In the genomic region with DNA sequence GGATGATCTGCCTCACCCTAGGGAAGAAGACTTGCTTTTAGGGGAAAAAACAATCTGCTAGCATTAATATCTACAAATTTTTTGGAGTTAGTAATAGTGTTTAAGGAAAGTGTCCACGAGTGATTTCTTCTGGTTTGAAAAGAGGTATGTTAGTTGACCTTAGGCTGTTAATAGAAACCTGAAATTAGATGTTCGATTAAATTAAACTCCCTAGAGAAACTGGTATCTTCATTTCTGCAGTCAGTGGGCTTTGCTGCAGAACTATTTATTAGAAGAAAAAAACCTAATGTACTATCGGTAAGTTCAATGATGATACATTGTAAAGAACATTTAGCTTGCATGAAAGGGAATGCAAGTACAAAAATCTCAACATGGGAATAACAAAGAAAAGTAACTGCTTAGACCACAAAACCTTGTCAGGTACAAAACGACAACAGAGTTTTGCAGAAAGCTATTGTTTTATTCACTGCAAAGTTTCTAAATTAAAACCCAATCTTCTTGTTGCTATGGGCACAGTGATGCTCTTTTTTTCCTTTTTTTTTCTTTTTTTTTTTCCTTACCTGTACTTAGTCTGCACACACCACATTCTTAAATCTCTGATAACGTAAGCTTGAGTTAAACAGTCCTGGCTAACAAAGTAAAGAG, we compare ENCODE assay signal across 8 cellular contexts. TPM values are rescaled to one million over a fixed set of nuclear protein-coding genes. Genes with fewer than 3 reads are reported as not detected.
DNase-seq lines count a peak whose midpoint lies in the region; ATAC-seq and TF ChIP-seq lines count a peak whose summit lies in the region.

No MANE protein-coding gene starts in this region.

- intact Hi-C loops in left ventricle myocardium inferior (cut with micrococcal nuclease) = no loop called here
- intact Hi-C loops in Right ventricle myocardium superior (cut with DNase I) = no loop called here

- no peak for TF ChIP-seq CTCF in left ventricle myocardium inferior (IDR thresholded peaks at IDR 0.05; ENCODE audit: borderline replicate concordance)

- ATAC-seq in Right ventricle myocardium superior (ENCODE audit: poor library complexity) (no peak), HG02588 (IDR thresholded peaks at IDR 0.05; ENCODE audit: unreplicated experiment) (no peak)

- no peaks in the 10 kb centered on the region for H3K9me3 ChIP-seq in left ventricle myocardium inferior (replicated peaks)
- H3K9me3 ChIP-seq in muscle layer of colon (ENCODE audit: low read length) = no peaks in the 10 kb centered on the region

- DNase-seq in left ventricle myocardium inferior = no peak
- DNase-seq in Right ventricle myocardium superior = no peak
- peak; percentile 23 for DNase-seq in cerebellar cortex (ENCODE audit: low spot score)
- DNase-seq in cortex of kidney (lab: John Stamatoyannopoulos, UW) = no peak
- DNase-seq in NCI-H510A (lab: John Stamatoyannopoulos, UW) = no peak
- no peak for DNase-seq in nucleus accumbens (lab: John Stamatoyannopoulos, UW)

- peak overlapping the region; percentile 42 for H3K9ac ChIP-seq in muscle layer of colon (ENCODE audit: low read length)

- H3K36me3 ChIP-seq in left ventricle myocardium inferior (no peaks in the 10 kb centered on the region), muscle layer of colon (ENCODE audit: insufficient read depth, low read length) (no peaks in the 10 kb centered on the region)

- H3K27me3 ChIP-seq in left ventricle myocardium inferior (ENCODE audit: low read depth) = no peaks in the 10 kb centered on the region
- H3K27me3 ChIP-seq in muscle layer of colon (ENCODE audit: control insufficient read depth in 1 of 2, insufficient read depth in 2 of 2, low read length in 2 of 2) = no peaks in the 10 kb centered on the region

- H3K4me3 ChIP-seq in left ventricle myocardium inferior (peak overlapping the region; percentile 74), muscle layer of colon (ENCODE audit: low read depth in 1 of 2, low read length in 2 of 2) (peak overlapping the region; percentile 36 to 87)

- H3K27ac ChIP-seq in left ventricle myocardium inferior (replicated peaks) (peak overlapping the region; percentile 100), muscle layer of colon (ENCODE audit: low read depth, low read length) (peak overlapping the region; percentile 95)

- peaks cover 76% of the 10 kb centered on the region for H3K4me1 ChIP-seq in left ventricle myocardium inferior
- peaks cover 46% of the 10 kb centered on the region for H3K4me1 ChIP-seq in muscle layer of colon (ENCODE audit: insufficient read depth, low read length)

RNA-seq across cellular contexts. Expression of a gene that starts 2.0 kb away (rescaled TPM):
- total RNA-seq in left ventricle myocardium inferior (16.5 TPM), Right ventricle myocardium superior (16.5 TPM)
